ENCODE assay signal across 9 cellular contexts in genomic region chr11:94968334-94968958, GRCh38. TPM values are rescaled to one million over a fixed set of nuclear protein-coding genes. Genes with fewer than 3 reads are reported as not detected.
DNase-seq lines count a peak whose midpoint lies in the region; ATAC-seq and TF ChIP-seq lines count a peak whose summit lies in the region.
"Had no signal": no experiment of that assay in that cellular context is flagged by ENCODE, and none has a peak within 500 bp of the region (broad histone marks: within the 10 kb centered on the region; RNA-seq: fewer than 3 reads in every experiment).

No MANE protein-coding gene starts in this region.

- TF ChIP-seq POLR2A in gastroesophageal sphincter (IDR thresholded peaks at IDR 0.05), result no peak

- H3K27me3 ChIP-seq in gastroesophageal sphincter, result no peaks in the 10 kb centered on the region

- peaks cover 5 to 36% (median 8%) of the 10 kb centered on the region in 3 donors for H3K4me1 ChIP-seq in gastroesophageal sphincter

- DNase-seq in ACHN (peak; percentile 34), T-helper 17 cell (no peak), germinal center (ENCODE audit: low spot score) (no peak), HuH-7.5 (ENCODE audit: low spot score) (no peak), sciatic nerve (ENCODE audit: low spot score) (no peak)
- DNase-seq in activated naive CD4-positive, alpha-beta T cell treated with anti-CD3 and anti-CD28 coated beads, Interleukin-2, amount 50 U/mL, for 72 hours (ENCODE audit: low spot score in 2 of 2), result no peak
- DNase-seq: activated B cell treated with CpG ODN at 0.5 μM for 24 hours had no signal

- H3K27ac ChIP-seq in gastroesophageal sphincter, result peak overlapping the region in 1 of 4 donors; percentile 21

- peaks cover 23% of the 10 kb centered on the region for H3K36me3 Mint-ChIP-seq in T-helper 17 cell (ENCODE audit: low read depth)
- peaks cover 33 to 38% of the 10 kb centered on the region in 2 donors for H3K36me3 Mint-ChIP-seq in activated naive CD4-positive, alpha-beta T cell treated with anti-CD3 and anti-CD28 coated beads, Interleukin-2, amount 50 U/mL, for 72 hours

- no peaks in the 10 kb centered on the region for H3K27me3 Mint-ChIP-seq in T-helper 17 cell
- H3K27me3 Mint-ChIP-seq: activated B cell treated with CpG ODN at 0.5 μM for 24 hours had no signal

- no peaks in the 10 kb centered on the region for H3K9me3 Mint-ChIP-seq in activated naive CD4-positive, alpha-beta T cell treated with anti-CD3 and anti-CD28 coated beads, Interleukin-2, amount 50 U/mL, for 72 hours
- H3K9me3 Mint-ChIP-seq: activated B cell treated with CpG ODN at 0.5 μM for 24 hours had no signal

- peak overlapping the region; percentile 83 for H3K27ac Mint-ChIP-seq in T-helper 17 cell
- peak overlapping the region in 1 of 2 donors; percentile 5 for H3K27ac Mint-ChIP-seq in activated naive CD4-positive, alpha-beta T cell treated with anti-CD3 and anti-CD28 coated beads, Interleukin-2, amount 50 U/mL, for 72 hours
- H3K27ac Mint-ChIP-seq: activated B cell treated with CpG ODN at 0.5 μM for 24 hours had no signal

- 88 to 90% methylated on average over 1 of the region's 1 CpG for WGBS in gastroesophageal sphincter (ENCODE audit: low coverage in 1 of 2), 2 donors

- TF ChIP-seq CTCF in GM12873 (IDR thresholded peaks at IDR 0.05; ENCODE audit: insufficient read depth, low read depth, low read length, missing control alignments) (peak; percentile 32), gastroesophageal sphincter (IDR thresholded peaks at IDR 0.05) (peak; percentile 36 to 61 (median 54))

- in situ Hi-C loops in ACHN (cut with HindIII; ENCODE audit: low pct_ligation_motif_present, low pct_unique_long_range_greater_than_20kb, low sequenced_read_pairs), result no loop called here

- H3K4me3 ChIP-seq in gastroesophageal sphincter, result no peak overlapping the region

- intact Hi-C loops in sciatic nerve (cut with DNase I), result no loop called here

- H3K4me1 Mint-ChIP-seq in T-helper 17 cell, result peaks cover 37% of the 10 kb centered on the region

- H3K36me3 ChIP-seq in gastroesophageal sphincter, result peaks cover 33 to 85% of the 10 kb centered on the region in 2 donors

- ATAC-seq in T-helper 17 cell (no peak), gastroesophageal sphincter (no peak), sciatic nerve (no peak)
- ATAC-seq in activated naive CD4-positive, alpha-beta T cell treated with anti-CD3 and anti-CD28 coated beads, Interleukin-2, amount 50 U/mL, for 72 hours, result no peak

- H3K9me3 ChIP-seq in T-helper 17 cell (ENCODE audit: control insufficient read depth, low read length, poor library complexity, severe bottlenecking) (no peaks in the 10 kb centered on the region), gastroesophageal sphincter (no peaks in the 10 kb centered on the region)

- H3K4me3 Mint-ChIP-seq in T-helper 17 cell, result no peak overlapping the region
- H3K4me3 Mint-ChIP-seq: activated B cell treated with CpG ODN at 0.5 μM for 24 hours had no signal

- no peak for TF ChIP-seq EP300 in gastroesophageal sphincter (IDR thresholded peaks at IDR 0.05)

RNA-seq across cellular contexts. Expression of gene CWC15, which starts 4.9 kb away (rescaled TPM):
- total RNA-seq in T-helper 17 cell (10 to 100 TPM; 77.0 to 88.9 TPM), gastroesophageal sphincter (10 to 100 TPM; 32.9 to 54.8 (median 44.1) TPM), sciatic nerve (78.8 TPM)
- total RNA-seq in activated naive CD4-positive, alpha-beta T cell treated with anti-CD3 and anti-CD28 coated beads, Interleukin-2, amount 50 U/mL, for 72 hours, result 10 to 100 TPM; 83.0 to 85.9 TPM

RNA-seq across cellular contexts. Expression of gene KDM4D, which starts 5.1 kb away (rescaled TPM):
- total RNA-seq in T-helper 17 cell (under 1 TPM; 0.23 to 0.27 TPM), gastroesophageal sphincter (under 1 TPM; 0.67 to 0.89 (median 0.79) TPM), sciatic nerve (0.80 TPM)
- total RNA-seq in activated naive CD4-positive, alpha-beta T cell treated with anti-CD3 and anti-CD28 coated beads, Interleukin-2, amount 50 U/mL, for 72 hours, result 1 to 10 TPM; 1.3 to 2.0 TPM

RNA-seq across cellular contexts. Expression of gene KDM4E, which starts 56.6 kb away (rescaled TPM):
- total RNA-seq in T-helper 17 cell (not detected), gastroesophageal sphincter (not detected), sciatic nerve (not detected)
- under 1 TPM in 1 of 2 donors, not detected in 1; 0.09 TPM for total RNA-seq in activated naive CD4-positive, alpha-beta T cell treated with anti-CD3 and anti-CD28 coated beads, Interleukin-2, amount 50 U/mL, for 72 hours
- total RNA-seq: activated B cell treated with CpG ODN at 0.5 μM for 24 hours had no signal
